8 cellular contexts compared by ENCODE assay signal in the genomic region with DNA sequence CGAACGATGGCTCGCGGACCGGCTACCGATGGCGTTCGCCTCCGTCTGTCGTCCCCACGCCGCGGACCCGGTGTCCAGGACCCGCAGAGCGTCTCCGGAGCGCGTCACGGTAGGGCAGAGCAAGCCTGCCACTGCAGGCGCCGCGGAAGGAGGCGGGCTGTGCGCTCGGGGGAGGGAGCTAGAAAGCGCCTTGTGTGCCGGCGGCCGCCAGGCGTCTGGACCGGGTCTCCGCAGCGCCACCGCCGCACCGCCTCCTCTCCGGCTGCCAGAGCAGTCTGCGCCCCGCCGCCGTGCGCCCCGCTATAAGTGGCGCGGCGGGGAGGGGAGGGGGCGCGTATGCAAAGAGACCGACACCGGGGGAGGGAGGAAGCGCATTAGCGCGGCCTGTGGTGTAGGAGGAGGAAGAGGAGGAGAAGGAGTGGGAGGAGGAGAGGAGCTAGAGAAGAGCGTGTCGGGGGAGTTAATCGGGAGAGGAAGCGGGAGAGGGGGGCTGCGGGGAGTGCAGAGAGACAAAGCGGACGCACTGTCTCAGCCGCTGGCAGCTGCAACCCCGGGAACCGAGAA. TPM values are rescaled to one million over a fixed set of nuclear protein-coding genes. Genes with fewer than 3 reads are reported as not detected.
A peak's percentile ranks its signal among the peaks of the same experiment; 100 is the strongest.
DNase-seq lines count a peak whose midpoint lies in the region; ATAC-seq, FAIRE-seq and TF ChIP-seq lines count a peak whose summit lies in the region.

A gene with protein sequence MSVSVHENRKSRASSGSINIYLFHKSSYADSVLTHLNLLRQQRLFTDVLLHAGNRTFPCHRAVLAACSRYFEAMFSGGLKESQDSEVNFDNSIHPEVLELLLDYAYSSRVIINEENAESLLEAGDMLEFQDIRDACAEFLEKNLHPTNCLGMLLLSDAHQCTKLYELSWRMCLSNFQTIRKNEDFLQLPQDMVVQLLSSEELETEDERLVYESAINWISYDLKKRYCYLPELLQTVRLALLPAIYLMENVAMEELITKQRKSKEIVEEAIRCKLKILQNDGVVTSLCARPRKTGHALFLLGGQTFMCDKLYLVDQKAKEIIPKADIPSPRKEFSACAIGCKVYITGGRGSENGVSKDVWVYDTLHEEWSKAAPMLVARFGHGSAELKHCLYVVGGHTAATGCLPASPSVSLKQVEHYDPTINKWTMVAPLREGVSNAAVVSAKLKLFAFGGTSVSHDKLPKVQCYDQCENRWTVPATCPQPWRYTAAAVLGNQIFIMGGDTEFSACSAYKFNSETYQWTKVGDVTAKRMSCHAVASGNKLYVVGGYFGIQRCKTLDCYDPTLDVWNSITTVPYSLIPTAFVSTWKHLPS (minus strand): TSS at position 279 of the 564 bp plus-strand sequence. CDS start 4,243 bp downstream, outside the sequence.

- peak within 1 kb of the TSS; percentile 11 for H4K91ac ChIP-seq in H1 (replicated peaks; ENCODE audit: insufficient read length, low read length)
- H4K91ac ChIP-seq in mesenchymal stem cell (ENCODE audit: low read length): peak within 1 kb of the TSS; percentile 94

- H4K5ac ChIP-seq in H1 (ENCODE audit: insufficient read length, low read depth, low read length): peak within 1 kb of the TSS; percentile 42

- H3K14ac ChIP-seq in H1 (ENCODE audit: insufficient read length) (no peak within 1 kb of the TSS), mesenchymal stem cell (ENCODE audit: low read length in 2 of 2) (peak within 1 kb of the TSS in 1 of 2 experiments; percentile 92)

- peak in 1 of 2 experiments; percentile 78; a peak in 2 of 3 replicates for TF ChIP-seq EP300 in H1 (IDR thresholded peaks at IDR 0.05; ENCODE audit: borderline replicate concordance in 1 of 2, low read depth in 2 of 2, low read length in 2 of 2)

- H3K36me3 ChIP-seq in CD4-positive, CD25-positive, alpha-beta regulatory T cell (ENCODE audit: control insufficient read depth, insufficient read depth, low read length): no peaks in the 10 kb centered on the region
- no peaks in the 10 kb centered on the region for H3K36me3 ChIP-seq in H1 (ENCODE audit: control insufficient read depth in 2 of 4, insufficient read depth in 4 of 4, low read length in 3 of 4)
- peaks cover 7 to 8% of the 10 kb centered on the region in 2 experiments for H3K36me3 ChIP-seq in mesenchymal stem cell (ENCODE audit: control insufficient read depth in 1 of 2, insufficient read depth in 2 of 2, low read depth in 1 of 2, low read length in 2 of 2)

- H3K79me1 ChIP-seq in H1 (ENCODE audit: low read depth, low read length) (no peaks in the 10 kb centered on the region), mesenchymal stem cell (replicated peaks; ENCODE audit: low read length, poor library complexity, severe bottlenecking) (no peaks in the 10 kb centered on the region)

- H3K4me3 Mint-ChIP-seq in CD4-positive, CD25-positive, alpha-beta regulatory T cell: peak within 1 kb of the TSS; percentile 28 to 90 (median 88)

- H3K4me3 ChIP-seq in CD4-positive, CD25-positive, alpha-beta regulatory T cell (ENCODE audit: low read depth, low read length): peak within 1 kb of the TSS; percentile 66
- H3K4me3 ChIP-seq in H1 (ENCODE audit: extremely low read depth in 1 of 4, insufficient read depth in 2 of 4, low read depth in 3 of 4, low read length in 4 of 4): peak within 1 kb of the TSS; percentile 54 to 90 (median 86)
- H3K4me3 ChIP-seq in mesenchymal stem cell (ENCODE audit: insufficient read depth in 1 of 2, low read depth in 1 of 2, low read length in 2 of 2): peak within 1 kb of the TSS; percentile 92 to 93

- peak within 1 kb of the TSS; percentile 41 for H3K4ac ChIP-seq in H1 (replicated peaks; ENCODE audit: insufficient read length, low read depth, low read length)
- peak within 1 kb of the TSS; percentile 89 to 93 for H3K4ac ChIP-seq in mesenchymal stem cell (ENCODE audit: low read depth in 1 of 2, low read length in 2 of 2)

- TF ChIP-seq RAD21 in H1 (IDR thresholded peaks at IDR 0.05 in 1 of 2, conservative IDR thresholded peaks at IDR 0.05 in 1 of 2; ENCODE audit: low read depth in 2 of 2, low read length in 2 of 2): peak; percentile 37 to 50

- H4K8ac ChIP-seq in H1 (ENCODE audit: extremely low read depth, insufficient read depth, low read length) (peak within 1 kb of the TSS; percentile 38), mesenchymal stem cell (ENCODE audit: low read length) (peak within 1 kb of the TSS; percentile 97)

- peaks cover 27% of the 10 kb centered on the region for H3K4me1 ChIP-seq in CD4-positive, CD25-positive, alpha-beta regulatory T cell (ENCODE audit: control insufficient read depth, insufficient read depth, low read length, poor library complexity, severe bottlenecking)
- peaks cover 0 to 8% (median 2%) of the 10 kb centered on the region in 4 experiments; a peak in 5 of 7 replicates for H3K4me1 ChIP-seq in H1 (replicated peaks in 1 of 4; ENCODE audit: control insufficient read depth in 3 of 4, insufficient read depth in 4 of 4, low read length in 3 of 4)
- H3K4me1 ChIP-seq in mesenchymal stem cell (ENCODE audit: control insufficient read depth, insufficient read depth, low read depth, low read length): peaks cover 7% of the 10 kb centered on the region

- CTCF ChIA-PET in H1 (lab: Charles Lee; ENCODE audit: partially characterized antibody): interaction anchor here (0.8 to 4.0 kb wide), 18 partner anchors 15 to 738 kb away, joined by 3 to 17 read pairs (median 4); no protein-coding TSS in a partner anchor

- no peak for FAIRE-seq in H1 (lab: Jason Lieb, UNC)

- H3K23ac ChIP-seq in H1 (ENCODE audit: insufficient read length) (no peak within 1 kb of the TSS), mesenchymal stem cell (ENCODE audit: low read length in 2 of 2) (peak within 1 kb of the TSS; percentile 63 to 93)

- no peak within 1 kb of the TSS for H2AK5ac ChIP-seq in H1 (ENCODE audit: low read depth, low read length)
- no peak within 1 kb of the TSS for H2AK5ac ChIP-seq in mesenchymal stem cell (ENCODE audit: low read length, severe bottlenecking)

- H2BK12ac ChIP-seq in H1 (ENCODE audit: low read depth, low read length): peak within 1 kb of the TSS; percentile 93; the same call in 1 of the 2 replicates
- H2BK12ac ChIP-seq in mesenchymal stem cell (ENCODE audit: low read length in 2 of 2): peak within 1 kb of the TSS; percentile 31 to 81

- TF ChIP-seq CTCF in H1 (IDR thresholded peaks at IDR 0.05; ENCODE audit: control extremely low read depth in 1 of 3, insufficient read depth in 1 of 3, low read depth in 1 of 3, low read length in 3 of 3): peak; percentile 29 to 65 (median 47)

- H2AFZ ChIP-seq in H1 (ENCODE audit: low read length): peak within 1 kb of the TSS; percentile 91
- peak within 1 kb of the TSS; percentile 11 for H2AFZ ChIP-seq in mesenchymal stem cell (ENCODE audit: low read depth, low read length)

- H3K27me3 ChIP-seq in CD4-positive, CD25-positive, alpha-beta regulatory T cell (ENCODE audit: control insufficient read depth, insufficient read depth, low read length): peaks cover 37% of the 10 kb centered on the region
- H3K27me3 ChIP-seq in H1 (replicated peaks in 1 of 4; ENCODE audit: control insufficient read depth in 3 of 4, extremely low read depth in 1 of 4, insufficient read depth in 3 of 4, low read length in 3 of 4) (peaks cover 0 to 24% (median 10%) of the 10 kb centered on the region in 4 experiments; a peak in 6 of 7 replicates), mesenchymal stem cell (ENCODE audit: control insufficient read depth in 1 of 2, insufficient read depth in 1 of 2, low read length in 2 of 2) (no peaks in the 10 kb centered on the region)

- H3K23me2 ChIP-seq in H1 (ENCODE audit: low read depth, low read length): peaks cover 14% of the 10 kb centered on the region; the same call in 1 of the 2 replicates

- peak within 1 kb of the TSS; percentile 51 for H2BK120ac ChIP-seq in H1 (replicated peaks; ENCODE audit: low read depth, low read length)
- H2BK120ac ChIP-seq in mesenchymal stem cell (ENCODE audit: low read depth, low read length): peak within 1 kb of the TSS; percentile 97

- no peaks in the 10 kb centered on the region for H3K9me3 Mint-ChIP-seq in CD4-positive, CD25-positive, alpha-beta regulatory T cell

- peaks cover 7 to 28% (median 18%) of the 10 kb centered on the region in 4 donors for H3K4me1 Mint-ChIP-seq in CD4-positive, CD25-positive, alpha-beta regulatory T cell

- H3K4me2 ChIP-seq in H1 (ENCODE audit: insufficient read depth in 1 of 2, low read depth in 2 of 2, low read length in 2 of 2): peak within 1 kb of the TSS; percentile 77 to 98
- H3K4me2 ChIP-seq in mesenchymal stem cell (ENCODE audit: low read length, poor library complexity, severe bottlenecking): peak within 1 kb of the TSS; percentile 88

- H3K18ac ChIP-seq in H1 (ENCODE audit: extremely low read depth, low read length): peak within 1 kb of the TSS; percentile 95
- H3K18ac ChIP-seq in mesenchymal stem cell (ENCODE audit: low read depth in 1 of 2, low read length in 2 of 2): peak within 1 kb of the TSS; percentile 95 to 97

- H3K36me3 Mint-ChIP-seq in CD4-positive, CD25-positive, alpha-beta regulatory T cell: no peaks in the 10 kb centered on the region

- H3K27ac ChIP-seq in CD4-positive, CD25-positive, alpha-beta regulatory T cell (ENCODE audit: insufficient read depth, low read length, poor library complexity, severe bottlenecking): no peak within 1 kb of the TSS
- H3K27ac ChIP-seq in H1 (ENCODE audit: low read depth, low read length) (no peak within 1 kb of the TSS), mesenchymal stem cell (ENCODE audit: low read length, poor library complexity, severe bottlenecking) (peak within 1 kb of the TSS; percentile 90)

- H3K9me3 ChIP-seq in CD4-positive, CD25-positive, alpha-beta regulatory T cell (ENCODE audit: control insufficient read depth in 2 of 2, low read length in 2 of 2): no peaks in the 10 kb centered on the region
- H3K9me3 ChIP-seq in H1 (ENCODE audit: insufficient read depth in 2 of 2, low read depth in 1 of 2, low read length in 1 of 2): no peaks in the 10 kb centered on the region
- no peaks in the 10 kb centered on the region for H3K9me3 ChIP-seq in mesenchymal stem cell (ENCODE audit: control insufficient read depth, low read length)

- H2BK5ac ChIP-seq in H1 (ENCODE audit: low read depth, low read length): peak within 1 kb of the TSS; percentile 74; the same call in 1 of the 2 replicates
- H2BK5ac ChIP-seq in mesenchymal stem cell (ENCODE audit: low read depth, low read length, poor library complexity, severe bottlenecking): peak within 1 kb of the TSS; percentile 63

- no peak within 1 kb of the TSS for H2BK20ac ChIP-seq in H1 (ENCODE audit: low read length)

- peak; percentile 92 to 96 for TF ChIP-seq POLR2A in H1 (IDR thresholded peaks at IDR 0.05; ENCODE audit: control extremely low read depth in 1 of 2, low read depth in 2 of 2, low read length in 2 of 2)

- H2BK15ac ChIP-seq in H1 (ENCODE audit: low read length) (peak within 1 kb of the TSS; percentile 94; the same call in 1 of the 2 replicates), mesenchymal stem cell (ENCODE audit: low read depth, poor library complexity, severe bottlenecking) (peak within 1 kb of the TSS; percentile 78)

- ATAC-seq in CD4-positive, CD25-positive, alpha-beta regulatory T cell (ENCODE audit: low read depth in 2 of 2): peak; percentile 79 to 83
- ATAC-seq in GM19351 (IDR thresholded peaks at IDR 0.05; ENCODE audit: unreplicated experiment): peak; percentile 64
- peak; percentile 72 for ATAC-seq in HG03520 (IDR thresholded peaks at IDR 0.05; ENCODE audit: unreplicated experiment)

- H3K27me3 Mint-ChIP-seq in CD4-positive, CD25-positive, alpha-beta regulatory T cell: peaks cover 76% of the 10 kb centered on the region

- peak; percentile 29 to 86 (median 66) for DNase-seq in CD4-positive, CD25-positive, alpha-beta regulatory T cell
- DNase-seq in NCI-H82 treated with DMSO at 0.1 percent for 48 hours (lab: John Stamatoyannopoulos, UW; ENCODE audit: unreplicated experiment) (peak; percentile 96), H1 (ENCODE audit: low read depth in 1 of 2, low spot score in 2 of 2) (peak; percentile 87 to 90), mesenchymal stem cell (peak; percentile 93)
- peak; percentile 44 to 45 for DNase-seq in activated CD8-positive, alpha-beta memory T cell treated with anti-CD3 and anti-CD28 coated beads for 4 hours (ENCODE audit: low read depth in 2 of 2)
- peak; percentile 47 for DNase-seq in stimulated activated CD8-positive, alpha-beta memory T cell treated with anti-CD3 and anti-CD28 coated beads, Interleukin-12 subunit alpha, Interleukin-12 subunit beta, amount 100 ng/mL, for 1 hour (ENCODE audit: low read depth)

- peaks cover 3 to 9% of the 10 kb centered on the region in 2 experiments for H4K20me1 ChIP-seq in H1 (replicated peaks in 1 of 2; ENCODE audit: control insufficient read depth in 1 of 2, insufficient read depth in 2 of 2, low read length in 2 of 2)

- POLR2A ChIA-PET in H1 (lab: Charles Lee; ENCODE audit: partially characterized antibody): interaction anchor here (0.6 to 2.3 kb wide), 36 partner anchors 9 to 710 kb away, joined by 3 to 24 read pairs (median 4); no protein-coding TSS in a partner anchor

- peak within 1 kb of the TSS; percentile 62 for H3K56ac ChIP-seq in H1 (replicated peaks; ENCODE audit: insufficient read length, low read depth, low read length)

- H3K79me2 ChIP-seq in H1 (ENCODE audit: control insufficient read depth in 1 of 2, insufficient read depth in 2 of 2, low read length in 2 of 2): peaks cover 0 to 30% of the 10 kb centered on the region in 2 experiments; a peak in 3 of 4 replicates

- no peak within 1 kb of the TSS for H3K27ac Mint-ChIP-seq in CD4-positive, CD25-positive, alpha-beta regulatory T cell

- H3K9ac ChIP-seq in H1 (replicated peaks in 1 of 4; ENCODE audit: extremely low read depth in 1 of 4, low read depth in 3 of 4, low read length in 3 of 4) (peak within 1 kb of the TSS; percentile 13 to 68 (median 60)), mesenchymal stem cell (ENCODE audit: low read length) (peak within 1 kb of the TSS; percentile 92)

- 1% methylated on average over 29 of the region's 64 CpGs; no CpG with 5 or more reads in 1 of the 2 experiments for WGBS in H1 (ENCODE audit: extremely low coverage in 1 of 2, insufficient coverage in 1 of 2, insufficient read length in 1 of 2, insufficient replicate concordance in 2 of 2, low coverage in 1 of 2, low lambda C conversion rate in 2 of 2, missing lambda C conversion rate in 1 of 2), 2 experiments
- WGBS in mesenchymal stem cell: under 1% methylated on average over 64 of the region's 64 CpGs

RNA-seq across cellular contexts. Expression of the gene that starts here (rescaled TPM):
- 6.8 TPM for total RNA-seq in CD4-positive, CD25-positive, alpha-beta regulatory T cell
- under 1 TPM in 3 of 4 donors, not detected in 1; 0.10 to 0.69 (median 0.26) TPM for polyA plus RNA-seq in CD4-positive, CD25-positive, alpha-beta regulatory T cell
- total RNA-seq in H1 (2021; fragmentation: NEBNext Ultra II Directional; extraction: Animal tissue kit (Norgen Biotek cat#: 25700)): 9.5 and 13.2 TPM in 2 replicates
- polyA plus RNA-seq in H1 (2011; rRNA removed): 5.5 and 8.1 TPM in 2 replicates
- polyA plus RNA-seq in H1 (2011; cell fraction: cytosol; rRNA removed): 3.9 TPM
- 11.4 TPM for polyA plus RNA-seq in H1 (2011; cell fraction: nucleus; rRNA removed)
- polyA plus RNA-seq in H1 (2012, experiment 1 of 2): 6.2 to 9.2 TPM (median 8.7 TPM) in 4 replicates
- polyA plus RNA-seq in H1 (2012, experiment 2 of 2): 1.7 TPM
- polyA plus RNA-seq in H1 (2013, experiment 1 of 2): 2.9 TPM
- polyA plus RNA-seq in H1 (2013, experiment 2 of 2): 3.2 TPM
- polyA minus RNA-seq in H1 (2011; rRNA and poly(A)+ RNA removed): 16.2 and 17.9 TPM in 2 replicates
- 5.1 TPM for polyA minus RNA-seq in H1 (2011; cell fraction: cytosol; rRNA and poly(A)+ RNA removed)
- polyA minus RNA-seq in H1 (2011; cell fraction: nucleus; rRNA and poly(A)+ RNA removed): 27.7 TPM
- 30.1 TPM for polyA plus RNA-seq in mesenchymal stem cell (2013, experiment 1 of 2)
- 30.2 TPM for polyA plus RNA-seq in mesenchymal stem cell (2013, experiment 2 of 2)

Comparison
In these comparisons a context has a peak if more than half of its experiments do, and no peak if none do; other contexts are left out.
1. DNase-seq: peak in every context shown above with its lines; median percentile 96 in NCI-H82 treated with DMSO at 0.1 percent for 48 hours; 93 in mesenchymal stem cell; 88 in H1; 66 in CD4-positive, CD25-positive, alpha-beta regulatory T cell; 47 in stimulated activated CD8-positive, alpha-beta memory T cell treated with anti-CD3 and anti-CD28 coated beads, Interleukin-12 subunit alpha, Interleukin-12 subunit beta, amount 100 ng/mL, for 1 hour; 44 in activated CD8-positive, alpha-beta memory T cell treated with anti-CD3 and anti-CD28 coated beads for 4 hours.